In the genomic region with DNA sequence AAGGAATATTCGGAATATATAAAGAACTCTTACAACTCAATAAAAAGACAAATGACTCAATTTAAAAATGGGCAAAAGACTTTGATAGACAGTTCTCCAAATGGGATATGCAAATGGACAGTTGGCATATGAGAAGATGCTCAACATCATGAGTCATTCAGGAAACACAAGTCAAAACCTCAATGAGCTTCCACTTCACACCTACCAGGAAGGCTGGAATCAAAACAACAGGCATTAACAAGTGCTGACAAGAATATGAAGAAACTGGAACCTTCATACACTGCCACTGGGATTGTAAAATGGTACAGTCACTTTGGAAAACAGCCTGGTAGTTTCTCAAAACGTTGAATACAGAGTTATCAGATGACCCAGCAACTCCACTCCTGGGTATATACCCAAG, we compare ENCODE assay signal across 17 cellular contexts. TPM values are rescaled to one million over a fixed set of nuclear protein-coding genes. Genes with fewer than 3 reads are reported as not detected.
A peak's percentile ranks its signal among the peaks of the same experiment; 100 is the strongest.
DNase-seq lines count a peak whose midpoint lies in the region; ATAC-seq and TF ChIP-seq lines count a peak whose summit lies in the region.
"Had no signal": no experiment of that assay in that cellular context is flagged by ENCODE, and none has a peak within 500 bp of the region (broad histone marks: within the 10 kb centered on the region; RNA-seq: fewer than 3 reads in every experiment).

No MANE protein-coding gene starts in this region.

- no peaks in the 10 kb centered on the region for H3K4me1 ChIP-seq in HEK293 (ENCODE audit: control insufficient read depth, insufficient read depth, low read length)
- no peaks in the 10 kb centered on the region for H3K4me1 ChIP-seq in CD8-positive, alpha-beta T cell (ENCODE audit: insufficient read depth, low read length)
- H3K4me1 ChIP-seq in endodermal cell (ENCODE audit: control insufficient read depth, insufficient read depth, low read length): no peaks in the 10 kb centered on the region
- H3K4me1 ChIP-seq: BLaER1 had no signal

- H3K4me3 ChIP-seq in HEK293 (ENCODE audit: low read depth, low read length) (no peak overlapping the region), endodermal cell (ENCODE audit: low read length) (no peak overlapping the region)
- no peak overlapping the region for H3K4me3 ChIP-seq in CD8-positive, alpha-beta T cell (ENCODE audit: low read depth, low read length)
- H3K4me3 ChIP-seq: BLaER1, GM23338 had no signal

- H3K27me3 ChIP-seq in CD8-positive, alpha-beta T cell (ENCODE audit: insufficient read depth, low read length): no peaks in the 10 kb centered on the region
- H3K27me3 ChIP-seq in endodermal cell (ENCODE audit: control insufficient read depth, insufficient read depth, low read length, poor library complexity, severe bottlenecking): no peaks in the 10 kb centered on the region
- H3K27me3 ChIP-seq: BLaER1 had no signal

- CTCF ChIA-PET in HEK293 (lab: Yijun Ruan, JAX): interaction anchor here (0.6 to 1.3 kb wide), 3 partner anchors 11 to 66 kb away, joined by 3 to 4 read pairs (median 3); no protein-coding TSS in a partner anchor
- CTCF ChIA-PET in CD8-positive, alpha-beta T cell (lab: Charles Lee): no interaction called here

- H3K36me3 Mint-ChIP-seq in activated T-cell treated with anti-CD3 and anti-CD28 coated beads, Interleukin-2, amount 50 U/mL, for 24 hours (ENCODE audit: low read depth): no peaks in the 10 kb centered on the region
- no peaks in the 10 kb centered on the region for H3K36me3 Mint-ChIP-seq in CD8-positive, alpha-beta T cell
- no peaks in the 10 kb centered on the region for H3K36me3 Mint-ChIP-seq in endodermal cell (ENCODE audit: low read depth)

- H3K27me3 Mint-ChIP-seq in activated T-cell treated with anti-CD3 and anti-CD28 coated beads, Interleukin-2, amount 50 U/mL, for 24 hours: peaks cover 37% of the 10 kb centered on the region
- peaks cover 28% of the 10 kb centered on the region for H3K27me3 Mint-ChIP-seq in CD8-positive, alpha-beta T cell (ENCODE audit: low read depth)
- no peaks in the 10 kb centered on the region for H3K27me3 Mint-ChIP-seq in endodermal cell (ENCODE audit: insufficient read depth)

- intact Hi-C loops in CD8-positive, alpha-beta T cell (cut with DNase I, micrococcal nuclease): no loop called here

- H3K27ac Mint-ChIP-seq in activated T-cell treated with anti-CD3 and anti-CD28 coated beads, Interleukin-2, amount 50 U/mL, for 24 hours: no peak overlapping the region
- H3K27ac Mint-ChIP-seq in CD8-positive, alpha-beta T cell: no peak overlapping the region
- H3K27ac Mint-ChIP-seq in endodermal cell: no peak overlapping the region
- H3K27ac Mint-ChIP-seq: GM23338 had no signal

- H3K36me3 ChIP-seq in HEK293 (ENCODE audit: control insufficient read depth in 2 of 2, insufficient read depth in 1 of 2, low read length in 2 of 2) (no peaks in the 10 kb centered on the region), endodermal cell (ENCODE audit: control insufficient read depth, insufficient read depth, low read length) (no peaks in the 10 kb centered on the region)
- H3K36me3 ChIP-seq in CD8-positive, alpha-beta T cell (ENCODE audit: insufficient read depth, low read length): no peaks in the 10 kb centered on the region
- H3K36me3 ChIP-seq: BLaER1 had no signal

- H3K9me3 ChIP-seq in HEK293 (ENCODE audit: control insufficient read depth, insufficient read depth, low read depth, low read length) (no peaks in the 10 kb centered on the region), endodermal cell (ENCODE audit: control insufficient read depth, low read length) (no peaks in the 10 kb centered on the region)
- H3K9me3 ChIP-seq in CD8-positive, alpha-beta T cell (ENCODE audit: low read length): no peaks in the 10 kb centered on the region
- H3K9me3 ChIP-seq: BLaER1 had no signal

- POLR2A ChIA-PET in HEK293 (lab: Yijun Ruan, JAX): no interaction called here
- POLR2A ChIA-PET in CD8-positive, alpha-beta T cell (lab: Charles Lee): no interaction called here

- H3K4me1 Mint-ChIP-seq in activated T-cell treated with anti-CD3 and anti-CD28 coated beads, Interleukin-2, amount 50 U/mL, for 24 hours (ENCODE audit: low read depth): no peaks in the 10 kb centered on the region
- no peaks in the 10 kb centered on the region for H3K4me1 Mint-ChIP-seq in CD8-positive, alpha-beta T cell (ENCODE audit: low read depth)
- no peaks in the 10 kb centered on the region for H3K4me1 Mint-ChIP-seq in endodermal cell

- WGBS in endodermal cell (ENCODE audit: insufficient coverage in 1 of 2, insufficient read length in 1 of 2), 2 experiments: 67 to 73% methylated on average over 1 of the region's 2 CpGs

- no peaks in the 10 kb centered on the region for H3K9me3 Mint-ChIP-seq in activated T-cell treated with anti-CD3 and anti-CD28 coated beads, Interleukin-2, amount 50 U/mL, for 24 hours
- peaks cover 2% of the 10 kb centered on the region for H3K9me3 Mint-ChIP-seq in CD8-positive, alpha-beta T cell
- H3K9me3 Mint-ChIP-seq in endodermal cell: no peaks in the 10 kb centered on the region
- H3K9me3 Mint-ChIP-seq: GM23338 had no signal

- H3K27ac ChIP-seq in HEK293 (ENCODE audit: extremely low read depth, low read depth, low read length): no peak overlapping the region
- H3K27ac ChIP-seq in epithelial cell of prostate: peak overlapping the region; percentile 12
- H3K27ac ChIP-seq in CD8-positive, alpha-beta T cell (ENCODE audit: low read depth, low read length): no peak overlapping the region
- no peak overlapping the region for H3K27ac ChIP-seq in endodermal cell (ENCODE audit: low read depth, low read length)
- H3K27ac ChIP-seq: 22Rv1, BLaER1 had no signal

- H3K9ac ChIP-seq in endodermal cell (ENCODE audit: extremely low read depth, low read length, poor library complexity, severe bottlenecking): no peak overlapping the region
- H3K9ac ChIP-seq: BLaER1 had no signal

- TF ChIP-seq CTCF in HEK293 (tag by site-specific recombination; IDR thresholded peaks at IDR 0.05) (no peak), endodermal cell (conservative IDR thresholded peaks at IDR 0.05) (no peak)
- no peak for TF ChIP-seq CTCF in CD8-positive, alpha-beta T cell (IDR thresholded peaks at IDR 0.05)

- no peak for ATAC-seq in CD8-positive, alpha-beta T cell
- ATAC-seq: GM23338, HepG2 had no signal

- no peak overlapping the region for H3K4me3 Mint-ChIP-seq in activated T-cell treated with anti-CD3 and anti-CD28 coated beads, Interleukin-2, amount 50 U/mL, for 24 hours
- H3K4me3 Mint-ChIP-seq in CD8-positive, alpha-beta T cell: no peak overlapping the region
- H3K4me3 Mint-ChIP-seq in endodermal cell: no peak overlapping the region
- H3K4me3 Mint-ChIP-seq: GM23338 had no signal

- DNase-seq in DMS53 (lab: John Stamatoyannopoulos, UW): peak; percentile 26
- DNase-seq in DMS53 treated with DMSO at 0.1 percent for 48 hours (lab: John Stamatoyannopoulos, UW; ENCODE audit: unreplicated experiment): no peak
- DNase-seq in epithelial cell of prostate (ENCODE audit: low read depth, low spot score): peak; percentile 86
- peak; percentile 42 for DNase-seq in kidney tubule cell (ENCODE audit: low spot score)
- DNase-seq in activated T-cell treated with anti-CD3 and anti-CD28 coated beads, Interleukin-2, amount 50 U/mL, for 24 hours: no peak
- DNase-seq in CD8-positive, alpha-beta T cell: no peak
- DNase-seq in endodermal cell: no peak
- DNase-seq: AML-193, DMS 273 treated with DMSO at 0.1 percent for 48 hours, DMS79 treated with DMSO at 0.1 percent for 48 hours, EL, H7 had no signal

TF ChIP-seq in HEK293, 187 proteins besides CTCF, POLR2A, EP300 and RAD21:
- TF ChIP-seq ZNF10 (tag by site-specific recombination; IDR thresholded peaks at IDR 0.05) (no peak), ZNF114 (tag by site-specific recombination; IDR thresholded peaks at IDR 0.05) (no peak), IKZF3 (tag by site-specific recombination; IDR thresholded peaks at IDR 0.05) (no peak)
- TF ChIP-seq, protein P1, sequence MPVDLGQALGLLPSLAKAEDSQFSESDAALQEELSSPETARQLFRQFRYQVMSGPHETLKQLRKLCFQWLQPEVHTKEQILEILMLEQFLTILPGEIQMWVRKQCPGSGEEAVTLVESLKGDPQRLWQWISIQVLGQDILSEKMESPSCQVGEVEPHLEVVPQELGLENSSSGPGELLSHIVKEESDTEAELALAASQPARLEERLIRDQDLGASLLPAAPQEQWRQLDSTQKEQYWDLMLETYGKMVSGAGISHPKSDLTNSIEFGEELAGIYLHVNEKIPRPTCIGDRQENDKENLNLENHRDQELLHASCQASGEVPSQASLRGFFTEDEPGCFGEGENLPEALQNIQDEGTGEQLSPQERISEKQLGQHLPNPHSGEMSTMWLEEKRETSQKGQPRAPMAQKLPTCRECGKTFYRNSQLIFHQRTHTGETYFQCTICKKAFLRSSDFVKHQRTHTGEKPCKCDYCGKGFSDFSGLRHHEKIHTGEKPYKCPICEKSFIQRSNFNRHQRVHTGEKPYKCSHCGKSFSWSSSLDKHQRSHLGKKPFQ (tag by site-specific recombination; IDR thresholded peaks at IDR 0.05): 0 out of 2 replicates have a peak, but pooled peaks have one; percentile 20

RNA-seq across cellular contexts. Expression of a gene that starts 17.2 kb away (rescaled TPM):
- total RNA-seq in CD8-positive, alpha-beta T cell: not detected
- total RNA-seq in endodermal cell: 1 to 10 TPM; 1.3 to 4.6 TPM
- 5.8 TPM for polyA plus RNA-seq in endodermal cell (2013, experiment 1 of 2)
- 4.1 TPM for polyA plus RNA-seq in endodermal cell (2013, experiment 2 of 2)

Comparison
In these comparisons a context has a peak if more than half of its experiments do, and no peak if none do; other contexts are left out.
1. DNase-seq: peak in DMS53 (single experiment), epithelial cell of prostate (single experiment) and kidney tubule cell (single experiment); none in DMS53 treated with DMSO at 0.1 percent for 48 hours (single experiment), activated T-cell treated with anti-CD3 and anti-CD28 coated beads, Interleukin-2, amount 50 U/mL, for 24 hours (single experiment), CD8-positive, alpha-beta T cell (0 of 7) and endodermal cell (single experiment).